8 cellular contexts compared by ENCODE assay signal in the genomic region with DNA sequence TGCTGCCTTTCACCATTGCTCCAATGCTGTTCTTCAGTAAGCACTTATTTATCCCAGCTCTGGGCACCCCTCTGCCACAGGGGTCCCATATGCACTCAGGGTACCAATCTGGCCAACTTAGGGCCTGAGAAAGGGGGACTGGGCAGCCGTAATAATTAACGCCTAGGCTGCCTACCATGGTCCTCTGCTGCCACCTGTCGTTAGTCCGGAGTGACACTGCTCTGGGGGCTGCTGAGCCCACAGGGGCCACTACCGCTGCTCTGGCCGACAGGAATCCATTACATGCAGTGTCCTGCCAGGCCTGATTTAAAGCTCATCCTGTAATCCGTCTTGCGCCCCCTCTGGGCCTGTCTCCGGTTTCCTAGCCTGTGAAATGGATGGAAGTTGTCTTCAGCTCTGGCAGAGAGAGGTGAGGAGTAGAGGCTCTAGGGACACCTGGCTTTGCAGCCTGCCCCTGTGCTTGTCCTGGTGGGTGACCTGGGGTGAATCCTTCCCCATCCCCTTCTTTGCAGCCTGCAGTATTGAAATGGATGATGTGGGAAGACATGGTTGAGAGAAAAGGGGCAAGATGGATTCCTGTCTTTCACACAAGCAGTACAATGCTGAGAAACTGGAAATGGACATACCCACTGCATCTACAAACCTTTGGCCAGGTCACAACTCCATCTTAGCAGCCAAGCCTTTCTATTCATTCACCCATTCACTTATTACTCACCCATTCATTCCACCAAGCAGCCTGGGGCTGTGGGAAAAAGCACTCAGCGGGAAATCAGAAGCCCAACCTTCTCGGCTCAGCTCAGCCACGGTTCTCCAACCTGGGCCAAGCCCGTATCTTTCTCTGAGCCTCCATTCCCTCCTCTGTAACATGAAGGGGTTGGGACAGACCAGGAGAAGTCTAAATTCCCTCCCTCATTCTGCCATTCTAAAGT.
DNase-seq lines count a peak whose midpoint lies in the region; ATAC-seq and TF ChIP-seq lines count a peak whose summit lies in the region.

No MANE protein-coding gene starts in this region.

- H3K4me1 Mint-ChIP-seq in T-cell: no peaks in the 10 kb centered on the region
- H3K4me1 Mint-ChIP-seq in stimulated activated effector memory CD8-positive, alpha-beta T cell treated with anti-CD3 and anti-CD28 coated beads, Interleukin-12 subunit alpha, Interleukin-12 subunit beta, amount 100 ng/mL, for 72 hours: peaks cover 5% of the 10 kb centered on the region

- POLR2A ChIA-PET in T-cell (lab: Charles Lee): no interaction called here

- peaks cover 7 to 59% of the 10 kb centered on the region in 2 donors for H3K27me3 Mint-ChIP-seq in T-cell

- H3K4me3 Mint-ChIP-seq in T-cell: no peak overlapping the region
- H3K4me3 Mint-ChIP-seq in stimulated activated effector memory CD8-positive, alpha-beta T cell treated with anti-CD3 and anti-CD28 coated beads, Interleukin-12 subunit alpha, Interleukin-12 subunit beta, amount 100 ng/mL, for 72 hours: no peak overlapping the region

- H3K4me3 ChIP-seq in GM06990 (replicated peaks; ENCODE audit: low read depth, low read length): no peak overlapping the region

- H3K36me3 Mint-ChIP-seq in T-cell: no peaks in the 10 kb centered on the region
- no peaks in the 10 kb centered on the region for H3K36me3 Mint-ChIP-seq in stimulated activated effector memory CD8-positive, alpha-beta T cell treated with anti-CD3 and anti-CD28 coated beads, Interleukin-12 subunit alpha, Interleukin-12 subunit beta, amount 100 ng/mL, for 72 hours

- H3K9me3 Mint-ChIP-seq in T-cell: no peaks in the 10 kb centered on the region
- no peaks in the 10 kb centered on the region for H3K9me3 Mint-ChIP-seq in stimulated activated effector memory CD8-positive, alpha-beta T cell treated with anti-CD3 and anti-CD28 coated beads, Interleukin-12 subunit alpha, Interleukin-12 subunit beta, amount 100 ng/mL, for 72 hours

- H3K27ac Mint-ChIP-seq in T-cell: no peak overlapping the region
- H3K27ac Mint-ChIP-seq in stimulated activated effector memory CD8-positive, alpha-beta T cell treated with anti-CD3 and anti-CD28 coated beads, Interleukin-12 subunit alpha, Interleukin-12 subunit beta, amount 100 ng/mL, for 72 hours: no peak overlapping the region

- no peaks in the 10 kb centered on the region for H3K27me3 ChIP-seq in GM06990 (replicated peaks; ENCODE audit: control insufficient read depth, insufficient read depth, low read length)

- ATAC-seq in T-cell (replicated peaks in 1 of 4) (no peak), left lobe of liver (peak; percentile 79), HG03571 (IDR thresholded peaks at IDR 0.05; ENCODE audit: unreplicated experiment) (no peak)
- ATAC-seq in stimulated activated effector memory CD8-positive, alpha-beta T cell treated with anti-CD3 and anti-CD28 coated beads, Interleukin-12 subunit alpha, Interleukin-12 subunit beta, amount 100 ng/mL, for 72 hours: peak; percentile 52

- DNase-seq in 8988T (peak; percentile 52), GM06990 (ENCODE audit: extremely low read depth, insufficient read length) (peak; percentile 18), HuH-7.5 (ENCODE audit: low spot score) (peak; percentile 17), T-cell (peak in 21 of 34 experiments; percentile 0 to 36 (median 6)), cerebellum (ENCODE audit: low spot score) (peak; percentile 30), left lobe of liver (ENCODE audit: low spot score) (peak; percentile 44)
- peak; percentile 2 to 52 for DNase-seq in stimulated activated effector memory CD8-positive, alpha-beta T cell treated with anti-CD3 and anti-CD28 coated beads, Interleukin-12 subunit alpha, Interleukin-12 subunit beta, amount 100 ng/mL, for 72 hours (ENCODE audit: low spot score in 2 of 2)

- H3K36me3 ChIP-seq in GM06990 (ENCODE audit: control insufficient read depth, insufficient read depth, low read length): no peaks in the 10 kb centered on the region

- peak; percentile 85 for TF ChIP-seq CTCF in GM06990 (IDR thresholded peaks at IDR 0.05; ENCODE audit: insufficient read depth, low read length, poor library complexity, severe bottlenecking)

- CTCF ChIA-PET in T-cell (lab: Charles Lee): no interaction called here

Comparison
In these comparisons a context has a peak if more than half of its experiments do, and no peak if none do; other contexts are left out.
1. ATAC-seq: peak in left lobe of liver (single experiment) and stimulated activated effector memory CD8-positive, alpha-beta T cell treated with anti-CD3 and anti-CD28 coated beads, Interleukin-12 subunit alpha, Interleukin-12 subunit beta, amount 100 ng/mL, for 72 hours (single experiment); none in T-cell (0 of 4) and HG03571 (single experiment).
2. Peak in every context shown above with its lines, with median percentiles within 50 percentile points of each other: DNase-seq.